1 cellular context compared by ENCODE assay signal in genomic region chr2:9201185-9201891, GRCh38.
TF ChIP-seq lines count a peak whose summit lies in the region.

No MANE protein-coding gene starts in this region.

TF ChIP-seq in K562, 482 proteins besides CTCF, POLR2A, EP300 and RAD21 (continued from another document and continues in another):
- TF ChIP-seq ATF7 (IDR thresholded peaks at IDR 0.05) = peak; percentile 60; the same call in 1 of the 2 replicates
- TF ChIP-seq MCM3 (IDR thresholded peaks at IDR 0.05) = no peak
- TF ChIP-seq, protein P1, sequence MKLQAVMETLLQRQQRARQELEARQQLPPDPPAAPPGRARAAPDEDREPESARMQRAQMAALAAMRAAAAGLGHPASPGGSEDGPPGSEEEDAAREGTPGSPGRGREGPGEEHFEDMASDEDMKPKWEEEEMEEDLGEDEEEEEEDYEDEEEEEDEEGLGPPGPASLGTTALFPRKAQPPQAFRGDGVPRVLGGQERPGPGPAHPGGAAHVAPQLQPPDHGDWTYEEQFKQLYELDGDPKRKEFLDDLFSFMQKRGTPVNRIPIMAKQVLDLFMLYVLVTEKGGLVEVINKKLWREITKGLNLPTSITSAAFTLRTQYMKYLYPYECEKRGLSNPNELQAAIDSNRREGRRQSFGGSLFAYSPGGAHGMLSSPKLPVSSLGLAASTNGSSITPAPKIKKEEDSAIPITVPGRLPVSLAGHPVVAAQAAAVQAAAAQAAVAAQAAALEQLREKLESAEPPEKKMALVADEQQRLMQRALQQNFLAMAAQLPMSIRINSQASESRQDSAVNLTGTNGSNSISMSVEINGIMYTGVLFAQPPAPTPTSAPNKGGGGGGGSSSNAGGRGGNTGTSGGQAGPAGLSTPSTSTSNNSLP (IDR thresholded peaks at IDR 0.05; ENCODE audit: borderline replicate concordance, low read depth, low read length) = 0 out of 2 replicates have a peak, but pooled peaks have one; percentile 36
- no peak for TF ChIP-seq XRCC5 (IDR thresholded peaks at IDR 0.05; ENCODE audit: low read depth, low read length)
- TF ChIP-seq, protein P2, sequence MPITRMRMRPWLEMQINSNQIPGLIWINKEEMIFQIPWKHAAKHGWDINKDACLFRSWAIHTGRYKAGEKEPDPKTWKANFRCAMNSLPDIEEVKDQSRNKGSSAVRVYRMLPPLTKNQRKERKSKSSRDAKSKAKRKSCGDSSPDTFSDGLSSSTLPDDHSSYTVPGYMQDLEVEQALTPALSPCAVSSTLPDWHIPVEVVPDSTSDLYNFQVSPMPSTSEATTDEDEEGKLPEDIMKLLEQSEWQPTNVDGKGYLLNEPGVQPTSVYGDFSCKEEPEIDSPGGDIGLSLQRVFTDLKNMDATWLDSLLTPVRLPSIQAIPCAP (CRISPR knock-in tag; IDR thresholded peaks at IDR 0.05; ENCODE audit: borderline replicate concordance) = no peak
- TF ChIP-seq, protein P3, sequence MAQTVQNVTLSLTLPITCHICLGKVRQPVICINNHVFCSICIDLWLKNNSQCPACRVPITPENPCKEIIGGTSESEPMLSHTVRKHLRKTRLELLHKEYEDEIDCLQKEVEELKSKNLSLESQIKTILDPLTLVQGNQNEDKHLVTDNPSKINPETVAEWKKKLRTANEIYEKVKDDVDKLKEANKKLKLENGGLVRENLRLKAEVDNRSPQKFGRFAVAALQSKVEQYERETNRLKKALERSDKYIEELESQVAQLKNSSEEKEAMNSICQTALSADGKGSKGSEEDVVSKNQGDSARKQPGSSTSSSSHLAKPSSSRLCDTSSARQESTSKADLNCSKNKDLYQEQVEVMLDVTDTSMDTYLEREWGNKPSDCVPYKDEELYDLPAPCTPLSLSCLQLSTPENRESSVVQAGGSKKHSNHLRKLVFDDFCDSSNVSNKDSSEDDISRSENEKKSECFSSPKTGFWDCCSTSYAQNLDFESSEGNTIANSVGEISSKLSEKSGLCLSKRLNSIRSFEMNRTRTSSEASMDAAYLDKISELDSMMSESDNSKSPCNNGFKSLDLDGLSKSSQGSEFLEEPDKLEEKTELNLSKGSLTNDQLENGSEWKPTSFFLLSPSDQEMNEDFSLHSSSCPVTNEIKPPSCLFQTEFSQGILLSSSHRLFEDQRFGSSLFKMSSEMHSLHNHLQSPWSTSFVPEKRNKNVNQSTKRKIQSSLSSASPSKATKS (CRISPR knock-in tag; IDR thresholded peaks at IDR 0.05) = no peak
- TF ChIP-seq GTF2F1 (IDR thresholded peaks at IDR 0.05; ENCODE audit: low read depth, low read length) = no peak
- no peak for TF ChIP-seq JUN (IDR thresholded peaks at IDR 0.05; ENCODE audit: borderline replicate concordance, low read depth, low read length)
- no peak for TF ChIP-seq JUN (CRISPR knock-in tag; IDR thresholded peaks at IDR 0.05; ENCODE audit: borderline replicate concordance)
- TF ChIP-seq, protein P4, sequence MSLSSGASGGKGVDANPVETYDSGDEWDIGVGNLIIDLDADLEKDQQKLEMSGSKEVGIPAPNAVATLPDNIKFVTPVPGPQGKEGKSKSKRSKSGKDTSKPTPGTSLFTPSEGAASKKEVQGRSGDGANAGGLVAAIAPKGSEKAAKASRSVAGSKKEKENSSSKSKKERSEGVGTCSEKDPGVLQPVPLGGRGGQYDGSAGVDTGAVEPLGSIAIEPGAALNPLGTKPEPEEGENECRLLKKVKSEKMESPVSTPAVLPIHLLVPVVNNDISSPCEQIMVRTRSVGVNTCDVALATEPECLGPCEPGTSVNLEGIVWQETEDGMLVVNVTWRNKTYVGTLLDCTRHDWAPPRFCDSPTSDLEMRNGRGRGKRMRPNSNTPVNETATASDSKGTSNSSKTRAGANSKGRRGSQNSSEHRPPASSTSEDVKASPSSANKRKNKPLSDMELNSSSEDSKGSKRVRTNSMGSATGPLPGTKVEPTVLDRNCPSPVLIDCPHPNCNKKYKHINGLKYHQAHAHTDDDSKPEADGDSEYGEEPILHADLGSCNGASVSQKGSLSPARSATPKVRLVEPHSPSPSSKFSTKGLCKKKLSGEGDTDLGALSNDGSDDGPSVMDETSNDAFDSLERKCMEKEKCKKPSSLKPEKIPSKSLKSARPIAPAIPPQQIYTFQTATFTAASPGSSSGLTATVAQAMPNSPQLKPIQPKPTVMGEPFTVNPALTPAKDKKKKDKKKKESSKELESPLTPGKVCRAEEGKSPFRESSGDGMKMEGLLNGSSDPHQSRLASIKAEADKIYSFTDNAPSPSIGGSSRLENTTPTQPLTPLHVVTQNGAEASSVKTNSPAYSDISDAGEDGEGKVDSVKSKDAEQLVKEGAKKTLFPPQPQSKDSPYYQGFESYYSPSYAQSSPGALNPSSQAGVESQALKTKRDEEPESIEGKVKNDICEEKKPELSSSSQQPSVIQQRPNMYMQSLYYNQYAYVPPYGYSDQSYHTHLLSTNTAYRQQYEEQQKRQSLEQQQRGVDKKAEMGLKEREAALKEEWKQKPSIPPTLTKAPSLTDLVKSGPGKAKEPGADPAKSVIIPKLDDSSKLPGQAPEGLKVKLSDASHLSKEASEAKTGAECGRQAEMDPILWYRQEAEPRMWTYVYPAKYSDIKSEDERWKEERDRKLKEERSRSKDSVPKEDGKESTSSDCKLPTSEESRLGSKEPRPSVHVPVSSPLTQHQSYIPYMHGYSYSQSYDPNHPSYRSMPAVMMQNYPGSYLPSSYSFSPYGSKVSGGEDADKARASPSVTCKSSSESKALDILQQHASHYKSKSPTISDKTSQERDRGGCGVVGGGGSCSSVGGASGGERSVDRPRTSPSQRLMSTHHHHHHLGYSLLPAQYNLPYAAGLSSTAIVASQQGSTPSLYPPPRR (CRISPR knock-in tag; IDR thresholded peaks at IDR 0.05; ENCODE audit: borderline replicate concordance) = no peak
- TF ChIP-seq, protein P5, sequence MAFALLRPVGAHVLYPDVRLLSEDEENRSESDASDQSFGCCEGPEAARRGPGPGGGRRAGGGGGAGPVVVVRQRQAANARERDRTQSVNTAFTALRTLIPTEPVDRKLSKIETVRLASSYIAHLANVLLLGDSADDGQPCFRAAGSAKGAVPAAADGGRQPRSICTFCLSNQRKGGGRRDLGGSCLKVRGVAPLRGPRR (CRISPR knock-in tag; IDR thresholded peaks at IDR 0.05) = 0 out of 2 replicates have a peak, but pooled peaks have one; percentile 49
- 0 out of 2 replicates have a peak, but pooled peaks have one; percentile 14 for TF ChIP-seq DMBX1 (CRISPR knock-in tag; IDR thresholded peaks at IDR 0.05; ENCODE audit: borderline replicate concordance)
- no peak for TF ChIP-seq PPARD (CRISPR knock-in tag; IDR thresholded peaks at IDR 0.05)
- no peak for TF ChIP-seq CHCHD3 (CRISPR knock-in tag; IDR thresholded peaks at IDR 0.05)
- peak; percentile 64 for TF ChIP-seq GABPA (tag; conservative IDR thresholded peaks at IDR 0.05; ENCODE audit: low read depth)
- no peak for TF ChIP-seq ZNF699 (CRISPR knock-in tag; IDR thresholded peaks at IDR 0.05; ENCODE audit: insufficient replicate concordance)
- TF ChIP-seq NCOA4 (IDR thresholded peaks at IDR 0.05; ENCODE audit: partially characterized antibody) = no peak
- TF ChIP-seq ZBTB11 (CRISPR knock-in tag; IDR thresholded peaks at IDR 0.05) = 0 out of 6 replicates have a peak, but pooled peaks of 1 of the 3 experiments have one; percentile 24
- TF ChIP-seq HNRNPL (IDR thresholded peaks at IDR 0.05; ENCODE audit: low read depth, low read length) = no peak
- TF ChIP-seq, protein P6, sequence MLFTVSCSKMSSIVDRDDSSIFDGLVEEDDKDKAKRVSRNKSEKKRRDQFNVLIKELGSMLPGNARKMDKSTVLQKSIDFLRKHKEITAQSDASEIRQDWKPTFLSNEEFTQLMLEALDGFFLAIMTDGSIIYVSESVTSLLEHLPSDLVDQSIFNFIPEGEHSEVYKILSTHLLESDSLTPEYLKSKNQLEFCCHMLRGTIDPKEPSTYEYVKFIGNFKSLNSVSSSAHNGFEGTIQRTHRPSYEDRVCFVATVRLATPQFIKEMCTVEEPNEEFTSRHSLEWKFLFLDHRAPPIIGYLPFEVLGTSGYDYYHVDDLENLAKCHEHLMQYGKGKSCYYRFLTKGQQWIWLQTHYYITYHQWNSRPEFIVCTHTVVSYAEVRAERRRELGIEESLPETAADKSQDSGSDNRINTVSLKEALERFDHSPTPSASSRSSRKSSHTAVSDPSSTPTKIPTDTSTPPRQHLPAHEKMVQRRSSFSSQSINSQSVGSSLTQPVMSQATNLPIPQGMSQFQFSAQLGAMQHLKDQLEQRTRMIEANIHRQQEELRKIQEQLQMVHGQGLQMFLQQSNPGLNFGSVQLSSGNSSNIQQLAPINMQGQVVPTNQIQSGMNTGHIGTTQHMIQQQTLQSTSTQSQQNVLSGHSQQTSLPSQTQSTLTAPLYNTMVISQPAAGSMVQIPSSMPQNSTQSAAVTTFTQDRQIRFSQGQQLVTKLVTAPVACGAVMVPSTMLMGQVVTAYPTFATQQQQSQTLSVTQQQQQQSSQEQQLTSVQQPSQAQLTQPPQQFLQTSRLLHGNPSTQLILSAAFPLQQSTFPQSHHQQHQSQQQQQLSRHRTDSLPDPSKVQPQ (CRISPR knock-in tag; IDR thresholded peaks at IDR 0.05; ENCODE audit: borderline replicate concordance) = no peak
- no peak for TF ChIP-seq RFX7 (CRISPR knock-in tag; IDR thresholded peaks at IDR 0.05)
- TF ChIP-seq COPS2 (conservative IDR thresholded peaks at IDR 0.05) = no peak
- no peak for TF ChIP-seq STAG1 (CRISPR knock-in tag; IDR thresholded peaks at IDR 0.05; ENCODE audit: borderline replicate concordance)
- TF ChIP-seq STAT5B (CRISPR knock-in tag; IDR thresholded peaks at IDR 0.05) = no peak
- no peak for TF ChIP-seq CEBPG (CRISPR knock-in tag; IDR thresholded peaks at IDR 0.05)
- 0 out of 4 replicates have a peak, but pooled peaks of 1 of the 2 experiments have one; percentile 17 for TF ChIP-seq CEBPG (tag; conservative IDR thresholded peaks at IDR 0.05 in 1 of 2, IDR thresholded peaks at IDR 0.05 in 1 of 2)
- no peak for TF ChIP-seq MECOM (CRISPR knock-in tag; IDR thresholded peaks at IDR 0.05)
- TF ChIP-seq KHSRP (IDR thresholded peaks at IDR 0.05) = no peak
- no peak for TF ChIP-seq NUFIP1 (IDR thresholded peaks at IDR 0.05; ENCODE audit: partially characterized antibody)
- TF ChIP-seq ZNF75A (CRISPR knock-in tag; IDR thresholded peaks at IDR 0.05) = peak; percentile 36; the same call in 1 of the 2 replicates
- TF ChIP-seq ZNF707 (CRISPR knock-in tag; conservative IDR thresholded peaks at IDR 0.05) = no peak
- TF ChIP-seq ZNF445 (CRISPR knock-in tag; IDR thresholded peaks at IDR 0.05; ENCODE audit: low read depth) = no peak
- peak; percentile 57 for TF ChIP-seq NFE2 (IDR thresholded peaks at IDR 0.05; ENCODE audit: low read depth)
- TF ChIP-seq MYBL2 (IDR thresholded peaks at IDR 0.05; ENCODE audit: low read depth) = peak; percentile 80
- no peak for TF ChIP-seq MYBL2 (CRISPR knock-in tag; IDR thresholded peaks at IDR 0.05; ENCODE audit: borderline replicate concordance)
- TF ChIP-seq EGR1 (conservative IDR thresholded peaks at IDR 0.05) = no peak
- no peak for TF ChIP-seq ZHX1 (conservative IDR thresholded peaks at IDR 0.05; ENCODE audit: low read length)
- no peak for TF ChIP-seq GATAD2B (IDR thresholded peaks at IDR 0.05; ENCODE audit: borderline replicate concordance)
- no peak for TF ChIP-seq RB1 (IDR thresholded peaks at IDR 0.05; ENCODE audit: low read depth)
- peak; percentile 58 for TF ChIP-seq MEIS2 (IDR thresholded peaks at IDR 0.05; ENCODE audit: partially characterized antibody)
- TF ChIP-seq BCL6 (CRISPR knock-in tag; IDR thresholded peaks at IDR 0.05) = no peak
- TF ChIP-seq ZNF444 (CRISPR knock-in tag; IDR thresholded peaks at IDR 0.05) = no peak
- no peak for TF ChIP-seq ZNF12 (CRISPR knock-in tag; IDR thresholded peaks at IDR 0.05)
- TF ChIP-seq THRAP3 (IDR thresholded peaks at IDR 0.05; ENCODE audit: borderline replicate concordance) = no peak
- peak; percentile 59 for TF ChIP-seq L3MBTL2 (IDR thresholded peaks at IDR 0.05)
